ENCODE assay signal across 8 cellular contexts in the genomic region with DNA sequence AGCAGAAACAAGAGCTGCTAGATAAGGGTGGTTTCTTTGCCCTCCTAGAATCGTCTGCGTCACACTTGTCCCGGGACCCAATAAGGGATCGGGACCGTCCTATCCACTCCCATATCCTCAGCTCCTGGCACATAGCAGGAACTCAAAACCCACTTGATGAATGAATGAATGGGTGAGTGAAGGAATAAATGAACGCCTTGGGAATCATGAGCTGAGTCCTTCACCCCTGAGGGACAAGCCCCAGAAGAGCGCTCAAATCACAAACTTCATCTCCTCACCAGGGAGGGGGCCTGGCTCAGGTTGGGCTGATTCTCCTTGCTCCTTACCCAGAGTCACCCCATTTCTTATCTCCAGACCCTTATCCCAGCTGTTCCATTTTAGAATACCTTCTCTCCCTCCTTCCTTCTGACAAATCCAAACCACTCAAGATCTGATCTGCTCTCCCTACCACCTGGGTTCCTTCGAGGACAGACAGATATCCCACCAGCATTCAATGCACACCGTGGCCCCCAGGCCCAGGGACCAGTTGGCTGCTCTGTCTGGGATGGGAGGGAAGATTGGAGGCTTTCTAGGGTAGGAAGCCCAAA. TPM values are rescaled to one million over a fixed set of nuclear protein-coding genes. Genes with fewer than 3 reads are reported as not detected.
DNase-seq lines count a peak whose midpoint lies in the region; ATAC-seq and TF ChIP-seq lines count a peak whose summit lies in the region.

No MANE protein-coding gene starts in this region.

- no peaks in the 10 kb centered on the region for H3K9me3 Mint-ChIP-seq in natural killer cell

- H3K4me3 Mint-ChIP-seq in natural killer cell = peak overlapping the region; percentile 84

- TF ChIP-seq CTCF in natural killer cell (IDR thresholded peaks at IDR 0.05) = no peak

- H3K36me3 Mint-ChIP-seq in natural killer cell = no peaks in the 10 kb centered on the region

- peaks cover 35 to 49% of the 10 kb centered on the region in 2 donors for H3K4me1 Mint-ChIP-seq in natural killer cell

- peak overlapping the region; percentile 68 to 88 (median 78) for H3K4me3 ChIP-seq in BLaER1 treated with 17β-estradiol and CSF1 and Interleukin-3, amounts not matched to agents 10 nM and 100 nM
- H3K4me3 ChIP-seq in MG63 = peak overlapping the region; percentile 76
- H3K4me3 ChIP-seq in endocrine pancreas (ENCODE audit: control insufficient read depth, insufficient read depth, low read length) = peak overlapping the region; percentile 81

- DNase-seq in MG63 = no peak
- DNase-seq in natural killer cell = no peak
- DNase-seq in SW480 (ENCODE audit: low spot score) = no peak
- no peak for DNase-seq in putamen (ENCODE audit: low spot score)
- DNase-seq in NCI-H345 (lab: John Stamatoyannopoulos, UW) = no peak
- DNase-seq in EL = no peak

- peaks cover 0 to 10% (median 8%) of the 10 kb centered on the region in 11 experiments; a peak in 14 of 22 replicates for H3K36me3 ChIP-seq in BLaER1 treated with 17β-estradiol and CSF1 and Interleukin-3, amounts not matched to agents 10 nM and 100 nM
- H3K36me3 ChIP-seq in MG63 (no peaks in the 10 kb centered on the region), endocrine pancreas (ENCODE audit: control insufficient read depth, insufficient read depth, low read length) (no peaks in the 10 kb centered on the region)

- peaks cover 84 to 94% (median 87%) of the 10 kb centered on the region in 10 experiments for H3K4me1 ChIP-seq in BLaER1 treated with 17β-estradiol and CSF1 and Interleukin-3, amounts not matched to agents 10 nM and 100 nM
- H3K4me1 ChIP-seq in endocrine pancreas (ENCODE audit: control insufficient read depth, insufficient read depth, low read length) = peaks cover 6% of the 10 kb centered on the region

- H3K4me2 ChIP-seq in BLaER1 treated with 17β-estradiol and CSF1 and Interleukin-3, amounts not matched to agents 10 nM and 100 nM = peak overlapping the region; percentile 80 to 99 (median 94)

- peak overlapping the region; percentile 81 to 94 for H3K27ac Mint-ChIP-seq in natural killer cell

- no peaks in the 10 kb centered on the region for H3K27me3 ChIP-seq in BLaER1 treated with 17β-estradiol and CSF1 and Interleukin-3, amounts not matched to agents 10 nM and 100 nM
- no peaks in the 10 kb centered on the region for H3K27me3 ChIP-seq in MG63
- no peaks in the 10 kb centered on the region for H3K27me3 ChIP-seq in endocrine pancreas (ENCODE audit: control insufficient read depth, insufficient read depth, low read length)

- peak overlapping the region; percentile 78 to 90 (median 83) for H3K27ac ChIP-seq in BLaER1 treated with 17β-estradiol and CSF1 and Interleukin-3, amounts not matched to agents 10 nM and 100 nM

- intact Hi-C loops in natural killer cell (cut with micrococcal nuclease) = loop anchor here (5.0 kb wide), 1 partner anchor 100 kb away; the partner anchor contains the start of gene EFCAB14

- ATAC-seq in natural killer cell = no peak

- no peaks in the 10 kb centered on the region for H3K9me3 ChIP-seq in BLaER1 treated with 17β-estradiol and CSF1 and Interleukin-3, amounts not matched to agents 10 nM and 100 nM (replicated peaks in 1 of 11)
- H3K9me3 ChIP-seq in MG63 (no peaks in the 10 kb centered on the region), endocrine pancreas (ENCODE audit: control insufficient read depth, low read length) (no peaks in the 10 kb centered on the region)

- peaks cover 0 to 27% (median 4%) of the 10 kb centered on the region in 11 experiments; a peak in 8 of 22 replicates for H4K20me1 ChIP-seq in BLaER1 treated with 17β-estradiol and CSF1 and Interleukin-3, amounts not matched to agents 10 nM and 100 nM

- no peaks in the 10 kb centered on the region for H3K27me3 Mint-ChIP-seq in natural killer cell (ENCODE audit: low read depth in 2 of 2)

- H3K9ac ChIP-seq in BLaER1 treated with 17β-estradiol and CSF1 and Interleukin-3, amounts not matched to agents 10 nM and 100 nM = peak overlapping the region; percentile 79 to 95 (median 87)
- peak overlapping the region; percentile 76 for H3K9ac ChIP-seq in endocrine pancreas (ENCODE audit: control insufficient read depth, insufficient read depth, low read length)

RNA-seq across cellular contexts. Expression of gene MOB3C, which starts 0.6 kb away (rescaled TPM):
- 1.5 and 4.8 TPM in 2 replicates for total RNA-seq in MG63 (2014; rRNA removed; shearing (Covaris generic); ENCODE audit: low replicate concordance)
- total RNA-seq in natural killer cell = 10 to 100 TPM; 16.7 to 25.1 (median 19.2) TPM

RNA-seq across cellular contexts. Expression of gene MKNK1, which starts 13.1 kb away (rescaled TPM):
- total RNA-seq in MG63 (2014; rRNA removed; shearing (Covaris generic); ENCODE audit: low replicate concordance) = 16.4 and 22.7 TPM in 2 replicates
- total RNA-seq in natural killer cell = 10 to 100 TPM; 59.5 to 81.5 (median 65.5) TPM

RNA-seq across cellular contexts. Expression of gene ATPAF1, which starts 51.0 kb away (rescaled TPM):
- total RNA-seq in MG63 (2014; rRNA removed; shearing (Covaris generic); ENCODE audit: low replicate concordance) = 85.4 and 87.0 TPM in 2 replicates
- total RNA-seq in natural killer cell = 10 to 100 TPM; 18.0 to 21.7 (median 19.0) TPM

RNA-seq across cellular contexts. Expression of gene TEX38, which starts 54.5 kb away (rescaled TPM):
- total RNA-seq in MG63 (2014; rRNA removed; shearing (Covaris generic); ENCODE audit: low replicate concordance) = not detected in 2 replicates
- under 1 TPM in 2 of 3 donors, not detected in 1; 0.26 to 0.75 TPM for total RNA-seq in natural killer cell
